In the genomic region with DNA sequence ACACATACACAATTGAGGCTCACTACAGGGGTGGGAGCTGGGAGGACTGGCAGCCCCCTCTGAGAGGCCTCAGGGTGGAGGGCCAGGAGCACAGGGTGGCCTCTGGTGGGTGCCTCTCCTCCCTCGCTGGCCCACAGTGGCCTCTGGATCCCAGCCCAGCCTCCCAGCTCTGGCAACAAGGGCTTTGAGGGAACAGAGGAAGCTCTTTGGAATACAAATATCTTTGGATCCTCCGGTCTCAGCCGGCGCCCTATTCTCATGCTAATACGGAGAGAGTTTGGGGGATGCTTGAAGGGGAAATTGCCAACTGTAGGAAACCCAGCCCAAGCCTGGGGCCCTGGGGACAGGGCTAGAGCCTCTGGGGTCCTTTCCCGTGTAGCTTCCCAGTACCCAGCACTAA, we compare ENCODE assay signal across 21 cellular contexts. TPM values are rescaled to one million over a fixed set of nuclear protein-coding genes. Genes with fewer than 3 reads are reported as not detected.
A peak's percentile ranks its signal among the peaks of the same experiment; 100 is the strongest.
DNase-seq lines count a peak whose midpoint lies in the region.
"Had no signal": no experiment of that assay in that cellular context is flagged by ENCODE, and none has a peak within 500 bp of the region (broad histone marks: within the 10 kb centered on the region; RNA-seq: fewer than 3 reads in every experiment).

No MANE protein-coding gene starts in this region.

- DNase-seq in H7 (peak; percentile 88), amygdala (lab: John Stamatoyannopoulos, UW) (peak in 42 of 56 donors; percentile 10 to 78 (median 44)), hypothalamus (lab: John Stamatoyannopoulos, UW) (peak in 35 of 51 donors; percentile 11 to 80 (median 50)), nucleus accumbens (lab: John Stamatoyannopoulos, UW) (peak in 39 of 56 donors; percentile 14 to 80 (median 43)), NCI-H128 (lab: John Stamatoyannopoulos, UW; ENCODE audit: unreplicated experiment) (no peak), NCI-H2107 (lab: John Stamatoyannopoulos, UW) (no peak)
- no peak for DNase-seq in effector memory CD4-positive, alpha-beta T cell
- DNase-seq in activated effector memory CD4-positive, alpha-beta T cell treated with anti-CD3 and anti-CD28 coated beads, Interleukin-2, amount 50 U/mL, for 16 hours, result no peak
- DNase-seq: activated CD4-positive, alpha-beta T cell treated with anti-CD3 and anti-CD28 coated beads for 48 hours; CD8-positive, alpha-beta T cell; GM23248; NCI-H1436; NCI-H2171; PC-9; retina; SJCRH30; stimulated activated CD4-positive, alpha-beta T cell treated with anti-CD3 and anti-CD28 coated beads, Interleukin-4, amount 100 ng/mL, for 4 hours; upper lobe of right lung had no signal

- H3K27me3 ChIP-seq in H7 (ENCODE audit: control insufficient read depth, insufficient read depth, low read length), result no peaks in the 10 kb centered on the region
- H3K27me3 ChIP-seq in effector memory CD4-positive, alpha-beta T cell (replicated peaks; ENCODE audit: control insufficient read depth, insufficient read depth, low read length, poor library complexity, severe bottlenecking), result no peaks in the 10 kb centered on the region
- H3K27me3 ChIP-seq: SJCRH30, upper lobe of right lung had no signal

- no peaks in the 10 kb centered on the region for H3K4me1 ChIP-seq in effector memory CD4-positive, alpha-beta T cell (ENCODE audit: control insufficient read depth, insufficient read depth, low read length, poor library complexity, severe bottlenecking)
- H3K4me1 ChIP-seq: SJCRH30, upper lobe of right lung had no signal

- H3K4me3 ChIP-seq in H7 (ENCODE audit: insufficient read depth, low read depth, low read length), result no peak overlapping the region
- H3K4me3 ChIP-seq in effector memory CD4-positive, alpha-beta T cell (ENCODE audit: insufficient read depth, low read depth, low read length, poor library complexity, severe bottlenecking), result no peak overlapping the region
- H3K4me3 ChIP-seq: GM12878, GM23248, PC-9, SJCRH30, upper lobe of right lung had no signal

- no peaks in the 10 kb centered on the region for H3K9me3 ChIP-seq in effector memory CD4-positive, alpha-beta T cell (ENCODE audit: control insufficient read depth, low read length)
- H3K9me3 ChIP-seq: SJCRH30, upper lobe of right lung had no signal

- H3K36me3 ChIP-seq in H7 (replicated peaks; ENCODE audit: control insufficient read depth, insufficient read depth, low read length), result no peaks in the 10 kb centered on the region
- no peaks in the 10 kb centered on the region for H3K36me3 ChIP-seq in effector memory CD4-positive, alpha-beta T cell (ENCODE audit: control insufficient read depth, insufficient read depth, low read length)
- H3K36me3 ChIP-seq: SJCRH30, upper lobe of right lung had no signal

- H3K27ac ChIP-seq in effector memory CD4-positive, alpha-beta T cell (ENCODE audit: insufficient read depth, low read length, poor library complexity, severe bottlenecking), result no peak overlapping the region
- H3K27ac ChIP-seq: GM23248, PC-9, SJCRH30, upper lobe of right lung had no signal

RNA-seq across cellular contexts. Expression of a gene that starts 33.4 kb away (rescaled TPM):
- 4.5 and 5.1 TPM in 2 replicates for total RNA-seq in H7 (2014; rRNA removed; shearing (Covaris generic))
- total RNA-seq: activated T-helper 1 cell treated with anti-CD3 and anti-CD28 coated beads, Interleukin-12 subunit alpha, Interleukin-12 subunit beta, Interleukin-2, Interleukin-4 antibody, amounts not matched to agents 30 ng/mL and 10 ng/mL and 1 ng/mL, durations not matched to agents 14 hours and 24 hours and 36 hours; CD8-positive, alpha-beta T cell; GM12878; PC-9; SJCRH30; T-helper 1 cell treated with Interleukin-12 subunit alpha and Interleukin-12 subunit beta and Interleukin-4 antibody, amounts not matched to agents 30 ng/mL and 1 ng/mL, for 36 hours had no signal

Comparison
In these comparisons a context has a peak if more than half of its experiments do, and no peak if none do; other contexts are left out.
1. DNase-seq: peak in H7 (single experiment), amygdala (42 of 56), hypothalamus (35 of 51) and nucleus accumbens (39 of 56); none in effector memory CD4-positive, alpha-beta T cell (0 of 3), NCI-H128 (single experiment), NCI-H2107 (single experiment) and activated effector memory CD4-positive, alpha-beta T cell treated with anti-CD3 and anti-CD28 coated beads, Interleukin-2, amount 50 U/mL, for 16 hours (single experiment).